ENCODE assay signal across 28 cellular contexts in genomic region chrX:151174581-151175282, GRCh38. TPM values are rescaled to one million over a fixed set of nuclear protein-coding genes. Genes with fewer than 3 reads are reported as not detected.
DNase-seq lines count a peak whose midpoint lies in the region; ATAC-seq and TF ChIP-seq lines count a peak whose summit lies in the region.
"Had no signal": no experiment of that assay in that cellular context is flagged by ENCODE, and none has a peak within 500 bp of the region (broad histone marks: within the 10 kb centered on the region; RNA-seq: fewer than 3 reads in every experiment).

No MANE protein-coding gene starts in this region.

- H3K4me1 ChIP-seq in cardiac muscle cell (ENCODE audit: low read depth): no peaks in the 10 kb centered on the region
- no peaks in the 10 kb centered on the region for H3K4me1 ChIP-seq in endodermal cell (ENCODE audit: control insufficient read depth, insufficient read depth, low read length)
- no peaks in the 10 kb centered on the region for H3K4me1 ChIP-seq in lung (ENCODE audit: control insufficient read depth in 2 of 2, insufficient read depth in 2 of 2, low read length in 2 of 2)
- H3K4me1 ChIP-seq in MM.1S (ENCODE audit: low read length): no peaks in the 10 kb centered on the region
- H3K4me1 ChIP-seq: BLaER1 treated with 17β-estradiol and CSF1 and Interleukin-3, amounts not matched to agents 10 nM and 100 nM had no signal

- H3K9ac ChIP-seq in endodermal cell (ENCODE audit: extremely low read depth, low read length, poor library complexity, severe bottlenecking) (no peak overlapping the region), MM.1S (ENCODE audit: low read length) (no peak overlapping the region)
- H3K9ac ChIP-seq: BLaER1 treated with 17β-estradiol and CSF1 and Interleukin-3, amounts not matched to agents 10 nM and 100 nM had no signal

- TF ChIP-seq CTCF in cardiac muscle cell (IDR thresholded peaks at IDR 0.05; ENCODE audit: low read depth, low read length): no peak
- TF ChIP-seq CTCF in endodermal cell (conservative IDR thresholded peaks at IDR 0.05): peak; percentile 68
- TF ChIP-seq CTCF in lung (IDR thresholded peaks at IDR 0.05; ENCODE audit: control extremely low read depth, extremely low read depth): no peak
- TF ChIP-seq CTCF in MM.1S (IDR thresholded peaks at IDR 0.05; ENCODE audit: low read length): no peak

- no peak overlapping the region for H3K4me2 ChIP-seq in MM.1S (ENCODE audit: low read depth, low read length)
- H3K4me2 ChIP-seq: BLaER1 treated with 17β-estradiol and CSF1 and Interleukin-3, amounts not matched to agents 10 nM and 100 nM had no signal

- H3K27me3 Mint-ChIP-seq in endodermal cell (ENCODE audit: insufficient read depth): peaks cover 83% of the 10 kb centered on the region

- no peaks in the 10 kb centered on the region for H3K36me3 Mint-ChIP-seq in endodermal cell (ENCODE audit: low read depth)
- H3K36me3 Mint-ChIP-seq: memory B cell; natural killer cell treated with Interleukin-12 subunit alpha and Interleukin-12 subunit beta and Interleukin-15 and Interleukin-18, amount 100 ng/mL, for 72 hours; T-cell had no signal

- peaks cover 60% of the 10 kb centered on the region for H3K9me3 Mint-ChIP-seq in endodermal cell
- H3K9me3 Mint-ChIP-seq: central memory CD8-positive, alpha-beta T cell; memory B cell; natural killer cell treated with Interleukin-12 subunit alpha and Interleukin-12 subunit beta and Interleukin-15 and Interleukin-18, amount 100 ng/mL, for 72 hours; T-cell had no signal

- no peak for ATAC-seq in left cardiac atrium
- peak; percentile 10 for ATAC-seq in lung (ENCODE audit: insufficient read depth, low FRiP score)
- no peak for ATAC-seq in GM18909 (IDR thresholded peaks at IDR 0.05; ENCODE audit: poor library complexity, unreplicated experiment)
- ATAC-seq: natural killer cell treated with Interleukin-12 subunit alpha and Interleukin-12 subunit beta and Interleukin-15 and Interleukin-18, amount 100 ng/mL, for 72 hours; T-cell had no signal

- intact Hi-C loops in left cardiac atrium (cut with DNase I): no loop called here

- H3K79me2 ChIP-seq in MM.1S (ENCODE audit: low read length): no peaks in the 10 kb centered on the region

- H3K9me3 ChIP-seq in cardiac muscle cell (ENCODE audit: low read depth) (no peaks in the 10 kb centered on the region), endodermal cell (ENCODE audit: control insufficient read depth, low read length) (no peaks in the 10 kb centered on the region), lung (ENCODE audit: control insufficient read depth in 2 of 2, insufficient read depth in 1 of 2, low read length in 1 of 2) (peaks cover 0 to 14% of the 10 kb centered on the region in 2 donors), MM.1S (replicated peaks; ENCODE audit: insufficient read depth, low read length) (no peaks in the 10 kb centered on the region)

- H3K4me3 ChIP-seq in cardiac muscle cell (peak overlapping the region; percentile 9), endodermal cell (ENCODE audit: low read length) (peak overlapping the region; percentile 76), lung (no peak overlapping the region), MM.1S (ENCODE audit: low read length) (no peak overlapping the region)
- H3K4me3 ChIP-seq: BLaER1 treated with 17β-estradiol and CSF1 and Interleukin-3, amounts not matched to agents 10 nM and 100 nM; esophagus squamous epithelium had no signal

- no peaks in the 10 kb centered on the region for H3K9me2 ChIP-seq in MM.1S (replicated peaks; ENCODE audit: insufficient read depth, low read length)

- peak overlapping the region; percentile 55 for H3K4me3 Mint-ChIP-seq in endodermal cell
- H3K4me3 Mint-ChIP-seq: central memory CD8-positive, alpha-beta T cell; memory B cell; natural killer cell treated with Interleukin-12 subunit alpha and Interleukin-12 subunit beta and Interleukin-15 and Interleukin-18, amount 100 ng/mL, for 72 hours; T-cell had no signal

- no peaks in the 10 kb centered on the region for H3K36me3 ChIP-seq in cardiac muscle cell
- no peaks in the 10 kb centered on the region for H3K36me3 ChIP-seq in endodermal cell (ENCODE audit: control insufficient read depth, insufficient read depth, low read length)
- no peaks in the 10 kb centered on the region for H3K36me3 ChIP-seq in lung (ENCODE audit: control insufficient read depth in 2 of 2, insufficient read depth in 2 of 2, low read length in 2 of 2)
- H3K36me3 ChIP-seq in MM.1S (replicated peaks; ENCODE audit: insufficient read depth, low read length): no peaks in the 10 kb centered on the region
- H3K36me3 ChIP-seq: BLaER1 treated with 17β-estradiol and CSF1 and Interleukin-3, amounts not matched to agents 10 nM and 100 nM; esophagus squamous epithelium had no signal

- H4K20me1 ChIP-seq in MM.1S (ENCODE audit: insufficient read depth, low read length): no peaks in the 10 kb centered on the region
- H4K20me1 ChIP-seq: BLaER1 treated with 17β-estradiol and CSF1 and Interleukin-3, amounts not matched to agents 10 nM and 100 nM had no signal

- H3K27me3 ChIP-seq in cardiac muscle cell: peaks cover 90% of the 10 kb centered on the region
- peaks cover 76% of the 10 kb centered on the region for H3K27me3 ChIP-seq in endodermal cell (ENCODE audit: control insufficient read depth, insufficient read depth, low read length, poor library complexity, severe bottlenecking)
- peaks cover 21% of the 10 kb centered on the region for H3K27me3 ChIP-seq in lung (ENCODE audit: control insufficient read depth, insufficient read depth)
- H3K27me3 ChIP-seq in MM.1S (replicated peaks; ENCODE audit: insufficient read depth, low read length): peaks cover 8% of the 10 kb centered on the region; the same call in 1 of the 2 replicates

- H2AFZ ChIP-seq in MM.1S (ENCODE audit: low read length): no peak overlapping the region

- no peak overlapping the region for H3K27ac Mint-ChIP-seq in endodermal cell
- H3K27ac Mint-ChIP-seq: memory B cell; natural killer cell treated with Interleukin-12 subunit alpha and Interleukin-12 subunit beta and Interleukin-15 and Interleukin-18, amount 100 ng/mL, for 72 hours; T-cell had no signal

- DNase-seq in cardiac muscle cell (ENCODE audit: low read depth in 1 of 2, low spot score in 1 of 2) (peak in 1 of 2 donors; percentile 15), left cardiac atrium (no peak), endodermal cell (peak; percentile 86), lung (ENCODE audit: low spot score) (no peak), MM.1S (no peak), NCI-H524 treated with DMSO at 0.1 percent for 48 hours (lab: John Stamatoyannopoulos, UW) (no peak), NCI-H2081 (lab: John Stamatoyannopoulos, UW) (no peak)
- DNase-seq: activated gamma-delta T cell treated with Interleukin-2 at 50 U/mL for 16 hours; amniotic stem cell; effector CD4-positive, alpha-beta T cell; esophagus squamous epithelium; GDM1; HCEC 1CT; MV-4-11; NCI-H187 treated with DMSO at 0.1 percent for 48 hours; SHP77; stimulated activated CD4-positive, alpha-beta T cell treated with anti-CD3 and anti-CD28 coated beads, Interleukin-12 subunit alpha, Interleukin-12 subunit beta, amount 100 ng/mL, for 4 hours; T-cell had no signal

- no peaks in the 10 kb centered on the region for H3F3A ChIP-seq in MM.1S (ENCODE audit: insufficient read depth, low read length)

- 0 to 2% methylated on average over 1 to 34 of the region's 37 CpGs for WGBS in endodermal cell (ENCODE audit: insufficient coverage in 1 of 2, insufficient read length in 1 of 2), 2 experiments
- WGBS in lung, 2 donors: 3 to 37% methylated on average over 33 to 37 of the region's 37 CpGs

- H3K4me1 Mint-ChIP-seq in endodermal cell: peaks cover 2% of the 10 kb centered on the region

- H3K27ac ChIP-seq in cardiac muscle cell: no peak overlapping the region
- H3K27ac ChIP-seq in endodermal cell (ENCODE audit: low read depth, low read length): no peak overlapping the region
- no peak overlapping the region for H3K27ac ChIP-seq in lung (ENCODE audit: low read depth in 1 of 2, low read length in 1 of 2)
- H3K27ac ChIP-seq in MM.1S (ENCODE audit: low read length): no peak overlapping the region
- H3K27ac ChIP-seq: BLaER1 treated with 17β-estradiol and CSF1 and Interleukin-3, amounts not matched to agents 10 nM and 100 nM; esophagus squamous epithelium; HL-60 had no signal

RNA-seq across cellular contexts. Expression of gene GPR50, which starts 1.7 kb away (rescaled TPM):
- total RNA-seq in cardiac muscle cell (0.35 TPM in 1 of 2 replicates, not detected in the other), left cardiac atrium (not detected), endodermal cell (under 1 TPM; 0.18 to 0.70 TPM), lung (not detected)
- polyA plus RNA-seq in cardiac muscle cell (0.24 TPM in 1 of 2 replicates, not detected in the other), lung (not detected)
- 0.96 TPM for polyA plus RNA-seq in endodermal cell (2013, experiment 1 of 2)
- 1.2 TPM for polyA plus RNA-seq in endodermal cell (2013, experiment 2 of 2)
- total RNA-seq: glomerular endothelial cell; natural killer cell treated with Interleukin-12 subunit alpha and Interleukin-12 subunit beta and Interleukin-15 and Interleukin-18, amount 100 ng/mL, for 72 hours; NCI-H460; OCI-LY7; T-cell had no signal
- polyA plus RNA-seq: keratinocyte had no signal

Comparison
In these comparisons a context has a peak if more than half of its experiments do, and no peak if none do; other contexts are left out.
1. H3K4me3 ChIP-seq: peak in cardiac muscle cell (single experiment) and endodermal cell (single experiment); none in lung (single experiment) and MM.1S (single experiment).